In genomic region chr2:106127776-106128268, GRCh38 we compare ENCODE assay signal across 25 cellular contexts.
DNase-seq lines count a peak whose midpoint lies in the region; ATAC-seq, FAIRE-seq and TF ChIP-seq lines count a peak whose summit lies in the region.
"Had no signal": no experiment of that assay in that cellular context is flagged by ENCODE, and none has a peak within 500 bp of the region (broad histone marks: within the 10 kb centered on the region; RNA-seq: fewer than 3 reads in every experiment).

No MANE protein-coding gene starts in this region.

- no peak overlapping the region for H3K27ac ChIP-seq in CD4-positive, CD25-positive, alpha-beta regulatory T cell (ENCODE audit: insufficient read depth, low read length, poor library complexity, severe bottlenecking)
- no peak overlapping the region for H3K27ac ChIP-seq in SK-N-SH (ENCODE audit: low read depth in 2 of 2, low read length in 1 of 2)
- H3K27ac ChIP-seq: adrenal gland, dorsolateral prefrontal cortex, heart right ventricle, thyroid gland had no signal

- H2AFZ ChIP-seq in SK-N-SH (ENCODE audit: low read depth): no peak overlapping the region

- peaks cover 25% of the 10 kb centered on the region for H3K4me1 ChIP-seq in CD4-positive, CD25-positive, alpha-beta regulatory T cell (ENCODE audit: control insufficient read depth, insufficient read depth, low read length, poor library complexity, severe bottlenecking)
- peaks cover 0 to 12% of the 10 kb centered on the region in 2 experiments; a peak in 2 of 4 replicates for H3K4me1 ChIP-seq in SK-N-SH (ENCODE audit: control insufficient read depth in 1 of 2, insufficient read depth in 2 of 2, low read depth in 1 of 2, low read length in 1 of 2)
- H3K4me1 ChIP-seq: adrenal gland had no signal

- H3K9me3 ChIP-seq in CD4-positive, CD25-positive, alpha-beta regulatory T cell (ENCODE audit: control insufficient read depth in 2 of 2, low read length in 2 of 2): no peaks in the 10 kb centered on the region
- H3K9me3 ChIP-seq in SK-N-SH: no peaks in the 10 kb centered on the region
- H3K9me3 ChIP-seq: adrenal gland, heart right ventricle, thyroid gland had no signal

- H3K79me2 ChIP-seq in SK-N-SH (ENCODE audit: insufficient read depth): no peaks in the 10 kb centered on the region

- H3K9me3 Mint-ChIP-seq in activated CD8-positive, alpha-beta memory T cell treated with anti-CD3 and anti-CD28 coated beads, Interleukin-2, amount 10 ng/mL, durations not matched to agents 7 days and 5 days (ENCODE audit: low read depth): no peaks in the 10 kb centered on the region
- H3K9me3 Mint-ChIP-seq in CD4-positive, CD25-positive, alpha-beta regulatory T cell: no peaks in the 10 kb centered on the region
- no peaks in the 10 kb centered on the region for H3K9me3 Mint-ChIP-seq in activated T-helper 17 cell treated with anti-CD3 and anti-CD28 coated beads, Interleukin-2, amount 50 U/mL, for 72 hours
- no peaks in the 10 kb centered on the region for H3K9me3 Mint-ChIP-seq in naive thymus-derived CD8-positive, alpha-beta T cell
- H3K9me3 Mint-ChIP-seq: central memory CD8-positive, alpha-beta T cell; mesothelial cell of epicardium had no signal

- H3K9me2 ChIP-seq in SK-N-SH: no peaks in the 10 kb centered on the region

- WGBS in SK-N-SH (ENCODE audit: low lambda C conversion rate): 97% methylated on average over 10 of the region's 10 CpGs

- no peak for TF ChIP-seq EP300 in SK-N-SH (IDR thresholded peaks at IDR 0.05; ENCODE audit: borderline replicate concordance in 1 of 2, low read depth in 1 of 2, low read length in 1 of 2)

- H3F3A ChIP-seq in SK-N-SH (replicated peaks; ENCODE audit: insufficient read depth): no peaks in the 10 kb centered on the region

- peaks cover 23% of the 10 kb centered on the region for H3K4me1 Mint-ChIP-seq in activated CD8-positive, alpha-beta memory T cell treated with anti-CD3 and anti-CD28 coated beads, Interleukin-2, amount 10 ng/mL, durations not matched to agents 7 days and 5 days
- H3K4me1 Mint-ChIP-seq in CD4-positive, CD25-positive, alpha-beta regulatory T cell: peaks cover 26 to 59% (median 44%) of the 10 kb centered on the region in 4 donors
- peaks cover 21% of the 10 kb centered on the region for H3K4me1 Mint-ChIP-seq in activated T-helper 17 cell treated with anti-CD3 and anti-CD28 coated beads, Interleukin-2, amount 50 U/mL, for 72 hours
- peaks cover 14 to 36% (median 26%) of the 10 kb centered on the region in 4 donors for H3K4me1 Mint-ChIP-seq in naive thymus-derived CD8-positive, alpha-beta T cell

- no peak overlapping the region for H3K4me3 Mint-ChIP-seq in activated CD8-positive, alpha-beta memory T cell treated with anti-CD3 and anti-CD28 coated beads, Interleukin-2, amount 10 ng/mL, durations not matched to agents 7 days and 5 days
- peak overlapping the region in 2 of 4 donors; percentile 27 to 41 for H3K4me3 Mint-ChIP-seq in CD4-positive, CD25-positive, alpha-beta regulatory T cell
- peak overlapping the region; percentile 3 for H3K4me3 Mint-ChIP-seq in activated T-helper 17 cell treated with anti-CD3 and anti-CD28 coated beads, Interleukin-2, amount 50 U/mL, for 72 hours
- H3K4me3 Mint-ChIP-seq in naive thymus-derived CD8-positive, alpha-beta T cell: no peak overlapping the region
- H3K4me3 Mint-ChIP-seq: B cell; central memory CD8-positive, alpha-beta T cell; mesothelial cell of epicardium; nephron progenitor cell had no signal

- no peak for TF ChIP-seq RAD21 in SK-N-SH (IDR thresholded peaks at IDR 0.05; ENCODE audit: low read length)

- no peak overlapping the region for H3K4me2 ChIP-seq in SK-N-SH

- no peak for FAIRE-seq in H54 (lab: Jason Lieb, UNC)
- FAIRE-seq: GM12891 had no signal

- H3K36me3 ChIP-seq in CD4-positive, CD25-positive, alpha-beta regulatory T cell (ENCODE audit: control insufficient read depth, insufficient read depth, low read length): peaks cover 75% of the 10 kb centered on the region
- peaks cover 5 to 8% of the 10 kb centered on the region in 2 experiments for H3K36me3 ChIP-seq in SK-N-SH (replicated peaks in 1 of 2; ENCODE audit: control insufficient read depth in 1 of 2, insufficient read depth in 2 of 2, low read length in 1 of 2)
- H3K36me3 ChIP-seq: adrenal gland had no signal

- peak overlapping the region; percentile 25 for H3K27ac Mint-ChIP-seq in activated CD8-positive, alpha-beta memory T cell treated with anti-CD3 and anti-CD28 coated beads, Interleukin-2, amount 10 ng/mL, durations not matched to agents 7 days and 5 days
- peak overlapping the region; percentile 57 to 89 (median 82) for H3K27ac Mint-ChIP-seq in CD4-positive, CD25-positive, alpha-beta regulatory T cell
- peak overlapping the region; percentile 63 for H3K27ac Mint-ChIP-seq in activated T-helper 17 cell treated with anti-CD3 and anti-CD28 coated beads, Interleukin-2, amount 50 U/mL, for 72 hours
- peak overlapping the region in 6 of 10 donors; percentile 55 to 93 (median 64) for H3K27ac Mint-ChIP-seq in naive thymus-derived CD8-positive, alpha-beta T cell
- H3K27ac Mint-ChIP-seq: B cell, mesothelial cell of epicardium, nephron progenitor cell had no signal

- no peak for TF ChIP-seq POLR2A in H54 (IDR thresholded peaks at IDR 0.05; ENCODE audit: low read depth, low read length)

- no peak overlapping the region for H3K9ac ChIP-seq in SK-N-SH

- TF ChIP-seq CTCF in SK-N-SH (IDR thresholded peaks at IDR 0.05): no peak

- no peaks in the 10 kb centered on the region for H3K27me3 ChIP-seq in CD4-positive, CD25-positive, alpha-beta regulatory T cell (ENCODE audit: control insufficient read depth, insufficient read depth, low read length)
- H3K27me3 ChIP-seq in SK-N-SH (ENCODE audit: insufficient read depth): no peaks in the 10 kb centered on the region
- H3K27me3 ChIP-seq: adrenal gland, dorsolateral prefrontal cortex, heart right ventricle, thyroid gland had no signal

- no peaks in the 10 kb centered on the region for H4K20me1 ChIP-seq in SK-N-SH (ENCODE audit: insufficient read depth)

- peaks cover 41% of the 10 kb centered on the region for H3K36me3 Mint-ChIP-seq in activated CD8-positive, alpha-beta memory T cell treated with anti-CD3 and anti-CD28 coated beads, Interleukin-2, amount 10 ng/mL, durations not matched to agents 7 days and 5 days
- H3K36me3 Mint-ChIP-seq in CD4-positive, CD25-positive, alpha-beta regulatory T cell: peaks cover 46% of the 10 kb centered on the region
- peaks cover 68% of the 10 kb centered on the region for H3K36me3 Mint-ChIP-seq in activated T-helper 17 cell treated with anti-CD3 and anti-CD28 coated beads, Interleukin-2, amount 50 U/mL, for 72 hours (ENCODE audit: low read depth)
- peaks cover 11 to 72% (median 21%) of the 10 kb centered on the region in 3 donors for H3K36me3 Mint-ChIP-seq in naive thymus-derived CD8-positive, alpha-beta T cell

- no peak for ATAC-seq in activated CD8-positive, alpha-beta memory T cell treated with anti-CD3 and anti-CD28 coated beads, Interleukin-2, amount 10 ng/mL, durations not matched to agents 7 days and 5 days
- ATAC-seq in CD4-positive, CD25-positive, alpha-beta regulatory T cell (ENCODE audit: low read depth in 2 of 2): no peak
- peak; percentile 50 for ATAC-seq in activated T-helper 17 cell treated with anti-CD3 and anti-CD28 coated beads, Interleukin-2, amount 50 U/mL, for 72 hours (replicated peaks)
- ATAC-seq in naive thymus-derived CD8-positive, alpha-beta T cell: no peak
- ATAC-seq: heart right ventricle, Panc1 had no signal

- DNase-seq in activated CD8-positive, alpha-beta memory T cell treated with anti-CD3 and anti-CD28 coated beads, Interleukin-2, amount 10 ng/mL, durations not matched to agents 7 days and 5 days: no peak
- DNase-seq in activated CD8-positive, alpha-beta memory T cell treated with anti-CD3 and anti-CD28 coated beads, Interleukin-2, amount 50 U/mL, for 4 hours: no peak
- DNase-seq in CD4-positive, CD25-positive, alpha-beta regulatory T cell: no peak
- DNase-seq in naive thymus-derived CD8-positive, alpha-beta T cell: no peak
- DNase-seq in H54 (ENCODE audit: insufficient read length, low spot score) (no peak), SK-N-SH (no peak), cerebellar cortex (ENCODE audit: low spot score) (no peak)
- DNase-seq: activated CD4-positive, alpha-beta T cell treated with anti-CD3 and anti-CD28 coated beads for 1 hour; adrenal gland; DMS53; dorsolateral prefrontal cortex; foreskin melanocyte; heart right ventricle; kidney glomerular epithelial cell; NCI-H146; NCI-H748 treated with DMSO at 0.1 percent for 48 hours; nephron progenitor cell; Right ventricle myocardium superior; thyroid gland had no signal

- POLR2A ChIA-PET in naive thymus-derived CD8-positive, alpha-beta T cell (lab: Charles Lee): interaction anchor here (0.6 kb wide), 1 partner anchor 15 kb away, joined by 3 read pairs; no protein-coding TSS in a partner anchor
- POLR2A ChIA-PET in SK-N-SH (lab: Yijun Ruan, JAX): no interaction called here

- H3K27me3 Mint-ChIP-seq in activated CD8-positive, alpha-beta memory T cell treated with anti-CD3 and anti-CD28 coated beads, Interleukin-2, amount 10 ng/mL, durations not matched to agents 7 days and 5 days: no peaks in the 10 kb centered on the region
- H3K27me3 Mint-ChIP-seq in CD4-positive, CD25-positive, alpha-beta regulatory T cell: no peaks in the 10 kb centered on the region
- H3K27me3 Mint-ChIP-seq in activated T-helper 17 cell treated with anti-CD3 and anti-CD28 coated beads, Interleukin-2, amount 50 U/mL, for 72 hours: no peaks in the 10 kb centered on the region
- H3K27me3 Mint-ChIP-seq in naive thymus-derived CD8-positive, alpha-beta T cell: no peaks in the 10 kb centered on the region
- H3K27me3 Mint-ChIP-seq: B cell; central memory CD8-positive, alpha-beta T cell had no signal

- CTCF ChIA-PET in activated CD8-positive, alpha-beta memory T cell treated with anti-CD3 and anti-CD28 coated beads, Interleukin-2, amount 10 ng/mL, durations not matched to agents 7 days and 5 days (lab: Charles Lee): interaction anchor here (0.9 kb wide), 1 partner anchor 28 kb away, joined by 3 read pairs; no protein-coding TSS in a partner anchor
- CTCF ChIA-PET in SK-N-SH (lab: Yijun Ruan, JAX): no interaction called here

- H3K4me3 ChIP-seq in CD4-positive, CD25-positive, alpha-beta regulatory T cell (ENCODE audit: low read depth, low read length): no peak overlapping the region
- H3K4me3 ChIP-seq in SK-N-SH (ENCODE audit: low read depth in 2 of 2, low read length in 1 of 2): no peak overlapping the region
- H3K4me3 ChIP-seq: adrenal gland, dorsolateral prefrontal cortex, heart right ventricle, thyroid gland had no signal

TF ChIP-seq in SK-N-SH, 30 proteins besides CTCF, POLR2A, EP300 and RAD21 (continues in another document):
- TF ChIP-seq PBX3 (IDR thresholded peaks at IDR 0.05) (no peak), NRF1 (IDR thresholded peaks at IDR 0.05; ENCODE audit: low read depth, low read length) (no peak)

Comparison
In these comparisons a context has a peak if more than half of its experiments do, and no peak if none do; other contexts are left out.
1. H3K27ac Mint-ChIP-seq: peak in every context shown above with its lines; median percentile 82 in CD4-positive, CD25-positive, alpha-beta regulatory T cell; 64 in naive thymus-derived CD8-positive, alpha-beta T cell; 63 in activated T-helper 17 cell treated with anti-CD3 and anti-CD28 coated beads, Interleukin-2, amount 50 U/mL, for 72 hours; 25 in activated CD8-positive, alpha-beta memory T cell treated with anti-CD3 and anti-CD28 coated beads, Interleukin-2, amount 10 ng/mL, durations not matched to agents 7 days and 5 days.